In the genomic region with DNA sequence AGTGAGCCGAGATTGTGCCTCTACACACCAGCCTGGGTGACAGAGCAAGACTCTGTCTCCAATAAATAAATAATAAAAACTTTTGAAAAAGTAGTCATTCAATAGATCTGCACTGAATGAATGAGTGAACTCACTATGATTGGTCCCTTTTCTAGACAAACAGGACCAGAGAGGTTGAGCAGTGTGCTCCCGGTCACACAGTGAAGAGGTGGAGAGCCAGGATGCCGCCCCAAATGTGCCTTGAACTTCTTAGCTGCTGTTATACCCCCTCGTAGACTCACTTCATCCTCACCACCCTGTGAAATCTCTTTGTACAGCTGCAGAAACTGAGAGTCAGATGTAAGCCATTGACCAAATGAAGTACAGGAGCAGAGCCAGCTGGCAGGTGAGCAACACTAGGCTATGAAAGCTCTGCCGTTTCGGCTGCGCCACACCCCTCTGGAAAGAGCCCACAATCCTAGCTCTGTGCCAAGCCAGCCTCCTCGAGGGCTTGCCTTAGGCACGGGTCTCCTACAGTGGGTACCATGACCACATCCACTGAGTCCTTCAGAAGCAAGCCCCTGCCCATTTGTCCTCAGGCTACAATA, we compare ENCODE assay signal across 13 cellular contexts. TPM values are rescaled to one million over a fixed set of nuclear protein-coding genes. Genes with fewer than 3 reads are reported as not detected.
A peak's percentile ranks its signal among the peaks of the same experiment; 100 is the strongest.
DNase-seq lines count a peak whose midpoint lies in the region; ATAC-seq and TF ChIP-seq lines count a peak whose summit lies in the region.
"Had no signal": no experiment of that assay in that cellular context is flagged by ENCODE, and none has a peak within 500 bp of the region (broad histone marks: within the 10 kb centered on the region; RNA-seq: fewer than 3 reads in every experiment).

No MANE protein-coding gene starts in this region.

- H3K27me3 Mint-ChIP-seq in T-cell = peaks cover 0 to 3% of the 10 kb centered on the region in 2 donors

- H3K4me3 ChIP-seq in colonic mucosa (no peak overlapping the region), lung (no peak overlapping the region)

- no peaks in the 10 kb centered on the region for H3K9me3 Mint-ChIP-seq in T-cell
- H3K9me3 Mint-ChIP-seq: activated CD4-positive, alpha-beta memory T cell treated with anti-CD3 and anti-CD28 coated beads for 36 hours; naive thymus-derived CD4-positive, alpha-beta T cell had no signal

- POLR2A ChIA-PET in T-cell (lab: Charles Lee) = no interaction called here

- H3K36me3 Mint-ChIP-seq in T-cell = no peaks in the 10 kb centered on the region
- H3K36me3 Mint-ChIP-seq: activated CD4-positive, alpha-beta memory T cell treated with anti-CD3 and anti-CD28 coated beads for 36 hours; naive thymus-derived CD4-positive, alpha-beta T cell had no signal

- CTCF ChIA-PET in T-cell (lab: Charles Lee) = no interaction called here

- H3K27ac Mint-ChIP-seq in T-cell = no peak overlapping the region
- H3K27ac Mint-ChIP-seq: activated CD4-positive, alpha-beta memory T cell treated with anti-CD3 and anti-CD28 coated beads for 36 hours had no signal

- no peak overlapping the region for H3K27ac ChIP-seq in colonic mucosa
- peak overlapping the region in 1 of 2 donors; percentile 51 for H3K27ac ChIP-seq in lung (ENCODE audit: low read depth in 1 of 2, low read length in 1 of 2)

- no peak for TF ChIP-seq CTCF in colonic mucosa (IDR thresholded peaks at IDR 0.05)
- TF ChIP-seq CTCF in lung (IDR thresholded peaks at IDR 0.05; ENCODE audit: control extremely low read depth, extremely low read depth) = no peak

- H3K9ac ChIP-seq in colonic mucosa (ENCODE audit: low read depth in 2 of 2, low read length in 2 of 2) = peak overlapping the region in 1 of 2 donors; percentile 41

- H3K36me3 ChIP-seq in colonic mucosa = no peaks in the 10 kb centered on the region
- H3K36me3 ChIP-seq in lung (ENCODE audit: control insufficient read depth in 2 of 2, insufficient read depth in 2 of 2, low read length in 2 of 2) = no peaks in the 10 kb centered on the region

- ATAC-seq in lung (ENCODE audit: insufficient read depth, low FRiP score) (peak; percentile 47), T-cell (replicated peaks in 1 of 4) (no peak)
- ATAC-seq: naive thymus-derived CD4-positive, alpha-beta T cell had no signal

- intact Hi-C loops in colonic mucosa (cut with DNase I) = no loop called here

- DNase-seq in AG20443 (ENCODE audit: low spot score) = peak; percentile 39
- DNase-seq in NCI-H2029 (lab: John Stamatoyannopoulos, UW) = peak; percentile 52
- peak; percentile 72 for DNase-seq in colonic mucosa
- DNase-seq in lung (ENCODE audit: low spot score) = peak; percentile 74
- no peak for DNase-seq in DMS153 (lab: John Stamatoyannopoulos, UW)
- no peak for DNase-seq in activated T-cell treated with anti-CD3 and anti-CD28 coated beads, Interleukin-2, amount 50 U/mL, for 1 hour
- DNase-seq in medulla oblongata (ENCODE audit: extremely low spot score) = no peak
- DNase-seq in T-cell = no peak
- DNase-seq: activated CD4-positive, alpha-beta memory T cell treated with anti-CD3 and anti-CD28 coated beads for 36 hours; COR-L47; naive thymus-derived CD4-positive, alpha-beta T cell; NCI-H226; stimulated activated CD4-positive, alpha-beta T cell treated with anti-CD3 and anti-CD28 coated beads, Interleukin-1b, Interleukin-23, amount 100 ng/mL, for 48 hours had no signal

- 48 to 76% methylated on average over 9 of the region's 9 CpGs for WGBS in lung, 2 donors

- no peaks in the 10 kb centered on the region for H3K4me1 ChIP-seq in colonic mucosa
- peaks cover 0 to 1% of the 10 kb centered on the region in 2 donors for H3K4me1 ChIP-seq in lung (ENCODE audit: control insufficient read depth in 2 of 2, insufficient read depth in 2 of 2, low read length in 2 of 2)

- peaks cover 10 to 13% (median 12%) of the 10 kb centered on the region in 3 donors for H3K4me1 Mint-ChIP-seq in T-cell

- H3K9me3 ChIP-seq in colonic mucosa (no peaks in the 10 kb centered on the region), lung (ENCODE audit: control insufficient read depth in 2 of 2, insufficient read depth in 1 of 2, low read length in 1 of 2) (no peaks in the 10 kb centered on the region)

- no peaks in the 10 kb centered on the region for H3K27me3 ChIP-seq in colonic mucosa
- no peaks in the 10 kb centered on the region for H3K27me3 ChIP-seq in lung (ENCODE audit: control insufficient read depth, insufficient read depth)

- no peak overlapping the region for H3K4me3 Mint-ChIP-seq in T-cell
- H3K4me3 Mint-ChIP-seq: activated CD4-positive, alpha-beta memory T cell treated with anti-CD3 and anti-CD28 coated beads for 36 hours; naive thymus-derived CD4-positive, alpha-beta T cell had no signal

RNA-seq across cellular contexts. Expression of gene KIAA0513, which starts 7.8 kb away (rescaled TPM):
- total RNA-seq in colonic mucosa (10 to 100 TPM; 17.7 to 22.8 TPM), lung (10 to 100 TPM; 12.8 to 23.5 TPM), T-cell (10 to 100 TPM in 4 of 5 donors, 1 to 10 TPM in 1; 9.2 to 19.7 (median 17.2) TPM)
- polyA plus RNA-seq in lung = 10 to 100 TPM; 10.4 to 11.2 TPM

RNA-seq across cellular contexts. Expression of gene ZDHHC7, which starts 8.4 kb away (rescaled TPM):
- total RNA-seq in colonic mucosa (10 to 100 TPM; 55.1 to 67.8 TPM), lung (10 to 100 TPM; 51.7 to 61.1 TPM), T-cell (10 to 100 TPM; 33.5 to 43.9 (median 38.7) TPM)
- 10 to 100 TPM; 23.6 to 39.1 TPM for polyA plus RNA-seq in lung

Comparison
In these comparisons a context has a peak if more than half of its experiments do, and no peak if none do; other contexts are left out.
1. DNase-seq: peak in AG20443 (single experiment), NCI-H2029 (single experiment), colonic mucosa (single experiment) and lung (single experiment); none in DMS153 (single experiment), activated T-cell treated with anti-CD3 and anti-CD28 coated beads, Interleukin-2, amount 50 U/mL, for 1 hour (single experiment), medulla oblongata (single experiment) and T-cell (0 of 34).